Comparison of ENCODE assay signal across 12 cellular contexts in the genomic region with DNA sequence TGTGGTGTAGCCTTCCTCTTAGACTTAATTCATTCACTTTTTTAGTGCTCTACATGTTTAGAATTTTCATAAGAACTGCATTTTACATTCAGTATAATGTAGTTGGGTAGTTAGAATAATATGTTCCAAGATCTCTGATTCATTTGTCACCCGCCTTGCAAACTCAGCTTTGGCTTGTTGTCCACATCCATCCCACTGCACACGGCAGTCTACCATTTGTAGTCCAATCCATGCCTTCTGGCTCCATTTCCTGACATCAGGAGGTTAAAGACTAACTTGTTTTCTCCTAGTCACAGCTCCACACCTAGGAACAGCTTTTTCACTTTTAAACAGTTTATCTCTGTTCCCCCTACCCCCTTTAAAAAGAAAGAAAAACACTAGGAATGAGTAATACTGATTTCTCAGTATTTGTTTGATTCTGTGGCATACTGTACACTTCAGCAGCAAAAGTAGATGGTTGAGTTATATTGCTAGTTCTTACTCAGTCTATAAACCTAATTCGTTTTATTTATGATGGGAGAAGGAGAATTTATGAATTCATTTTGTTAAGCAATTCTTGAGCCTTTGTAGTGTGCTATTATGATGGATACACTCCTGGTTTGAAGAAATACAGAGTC.
A peak's percentile ranks its signal among the peaks of the same experiment; 100 is the strongest.
DNase-seq lines count a peak whose midpoint lies in the region; ATAC-seq, FAIRE-seq and TF ChIP-seq lines count a peak whose summit lies in the region.
"Had no signal": no experiment of that assay in that cellular context is flagged by ENCODE, and none has a peak within 500 bp of the region (broad histone marks: within the 10 kb centered on the region; RNA-seq: fewer than 3 reads in every experiment).

No MANE protein-coding gene starts in this region.

- in situ Hi-C loops in HepG2 (cut with HindIII; ENCODE audit: extremely low pct_ligation_motif_present, low pct_unique_long_range_greater_than_20kb), result no loop called here

- TF ChIP-seq EP300 in HepG2 (IDR thresholded peaks at IDR 0.05; ENCODE audit: low read depth in 2 of 2, low read length in 2 of 2) (no peak), HepG2 (CRISPR knock-in tag; IDR thresholded peaks at IDR 0.05; ENCODE audit: borderline replicate concordance) (no peak)

- TF ChIP-seq CTCF in HepG2 (CRISPR knock-in tag; IDR thresholded peaks at IDR 0.05), result no peak

- FAIRE-seq in HepG2 (lab: Jason Lieb, UNC), result no peak
- FAIRE-seq: GM18507 had no signal

- H3K4me2 ChIP-seq in HepG2 (ENCODE audit: low read depth, low read length), result no peak overlapping the region

- H3K27me3 ChIP-seq in skeletal muscle tissue (ENCODE audit: control insufficient read depth in 3 of 3, insufficient read depth in 3 of 3, low read length in 3 of 3) (no peaks in the 10 kb centered on the region), HepG2 (ENCODE audit: control insufficient read depth in 1 of 2, insufficient read depth in 2 of 2, low read length in 2 of 2) (no peaks in the 10 kb centered on the region)

- H3K27ac ChIP-seq in skeletal muscle tissue (ENCODE audit: low read depth, low read length), result peak overlapping the region; percentile 95
- no peak overlapping the region for H3K27ac ChIP-seq in HepG2 (ENCODE audit: extremely low read length, insufficient read depth, low read length)

- no peak for TF ChIP-seq POLR2A in HepG2 (IDR thresholded peaks at IDR 0.05; ENCODE audit: insufficient read depth in 1 of 2, low read depth in 2 of 2, low read length in 2 of 2)

- H3K9ac ChIP-seq in skeletal muscle tissue (ENCODE audit: low read depth in 1 of 3, low read length in 3 of 3) (no peak overlapping the region), HepG2 (ENCODE audit: insufficient read depth, low read depth, low read length) (no peak overlapping the region)

- H3K9me3 Mint-ChIP-seq in activated T-cell treated with anti-CD3 and anti-CD28 coated beads, Interleukin-2, amount 50 U/mL, for 72 hours, result no peaks in the 10 kb centered on the region
- H3K9me3 Mint-ChIP-seq: brain had no signal

- H3K4me1 ChIP-seq in skeletal muscle tissue (ENCODE audit: control insufficient read depth in 3 of 3, insufficient read depth in 3 of 3, low read length in 3 of 3) (peaks cover 43 to 51% (median 49%) of the 10 kb centered on the region in 3 donors), HepG2 (ENCODE audit: insufficient read depth, low read length) (peaks cover 19% of the 10 kb centered on the region)

- 94% methylated on average over 3 of the region's 3 CpGs for WGBS in HepG2 (ENCODE audit: low lambda C conversion rate)

- H3K27ac Mint-ChIP-seq in activated T-cell treated with anti-CD3 and anti-CD28 coated beads, Interleukin-2, amount 50 U/mL, for 72 hours, result peak overlapping the region; percentile 75

- peak in 1 of 2 donors; percentile 16 for DNase-seq in activated T-cell treated with anti-CD3 and anti-CD28 coated beads, Interleukin-2, amount 50 U/mL, for 72 hours
- DNase-seq in SK-N-DZ (ENCODE audit: low spot score) (no peak), HepG2 (ENCODE audit: low spot score) (no peak)
- DNase-seq: activated CD4-positive, alpha-beta T cell treated with anti-CD3 and anti-CD28 coated beads, Interleukin-2, amount 50 U/mL, for 1 hour; DMS153 had no signal

- CTCF ChIA-PET in HepG2 (lab: Yijun Ruan, JAX; ENCODE audit: low intra/inter-chr PET ratio, low total read pairs), result no interaction called here

- H3K36me3 ChIP-seq in skeletal muscle tissue (ENCODE audit: control insufficient read depth in 3 of 3, insufficient read depth in 3 of 3, low read length in 3 of 3), result no peaks in the 10 kb centered on the region
- H3K36me3 ChIP-seq in HepG2 (replicated peaks in 1 of 2; ENCODE audit: control insufficient read depth in 1 of 2, insufficient read depth in 2 of 2, low read length in 2 of 2), result peaks cover 0 to 4% of the 10 kb centered on the region in 2 experiments; a peak in 3 of 5 replicates

- no peaks in the 10 kb centered on the region for H3K9me3 ChIP-seq in skeletal muscle tissue (ENCODE audit: control insufficient read depth in 3 of 3, low read length in 3 of 3)
- H3K9me3 ChIP-seq in HepG2 (ENCODE audit: low read length), result no peaks in the 10 kb centered on the region

- POLR2A ChIA-PET in HepG2 (lab: Yijun Ruan, JAX), result no interaction called here

- BruUV-seq in HepG2 (replicated peaks; lab: Mats Ljungman, UMichigan), result no TSS peak

- TF ChIP-seq RAD21 in HepG2 (CRISPR knock-in tag; IDR thresholded peaks at IDR 0.05), result no peak

- H2AFZ ChIP-seq in HepG2 (ENCODE audit: low read length), result no peak overlapping the region

- intact Hi-C loops in HepG2 (cut with micrococcal nuclease; ENCODE audit: unreplicated experiment), result no loop called here

- peaks cover 14% of the 10 kb centered on the region for H4K20me1 ChIP-seq in HepG2 (ENCODE audit: insufficient read depth, low read length)

- H3K36me3 Mint-ChIP-seq in activated T-cell treated with anti-CD3 and anti-CD28 coated beads, Interleukin-2, amount 50 U/mL, for 72 hours (ENCODE audit: insufficient read depth in 2 of 2), result no peaks in the 10 kb centered on the region

- peak overlapping the region; percentile 64 to 79 for H3K4me3 Mint-ChIP-seq in activated T-cell treated with anti-CD3 and anti-CD28 coated beads, Interleukin-2, amount 50 U/mL, for 72 hours
- H3K4me3 Mint-ChIP-seq: brain had no signal

- no peaks in the 10 kb centered on the region for H3K27me3 Mint-ChIP-seq in activated T-cell treated with anti-CD3 and anti-CD28 coated beads, Interleukin-2, amount 50 U/mL, for 72 hours (ENCODE audit: low read depth)
- H3K27me3 Mint-ChIP-seq: brain had no signal

- no peak overlapping the region for H3K4me3 ChIP-seq in skeletal muscle tissue (ENCODE audit: low read length in 3 of 3)
- H3K4me3 ChIP-seq in HepG2 (replicated peaks in 1 of 3; ENCODE audit: insufficient read depth in 1 of 3, low read depth in 2 of 3, low read length in 3 of 3), result no peak overlapping the region

- ATAC-seq in GM19452 (IDR thresholded peaks at IDR 0.05; ENCODE audit: unreplicated experiment), result peak; percentile 58
- peak; percentile 59 for ATAC-seq in HG02678 (IDR thresholded peaks at IDR 0.05; ENCODE audit: unreplicated experiment)
- ATAC-seq in activated T-cell treated with anti-CD3 and anti-CD28 coated beads, Interleukin-2, amount 50 U/mL, for 72 hours (replicated peaks in 1 of 2), result peak; percentile 94 to 95
- ATAC-seq in HG03457 (IDR thresholded peaks at IDR 0.05; ENCODE audit: unreplicated experiment), result no peak
- no peak for ATAC-seq in HepG2
- ATAC-seq: Right ventricle myocardium inferior had no signal

- peaks cover 46% of the 10 kb centered on the region for H3K79me2 ChIP-seq in HepG2 (ENCODE audit: insufficient read depth, low read length)

- H3K4me1 Mint-ChIP-seq in activated T-cell treated with anti-CD3 and anti-CD28 coated beads, Interleukin-2, amount 50 U/mL, for 72 hours (ENCODE audit: low read depth), result peaks cover 82% of the 10 kb centered on the region

TF ChIP-seq in HepG2, 621 proteins besides CTCF, POLR2A, EP300 and RAD21 (continues in another document):
- TF ChIP-seq TP53 (CRISPR knock-in tag; conservative IDR thresholded peaks at IDR 0.05) (no peak), PHF21A (CRISPR knock-in tag; IDR thresholded peaks at IDR 0.05) (no peak), ZNF839 (CRISPR knock-in tag; IDR thresholded peaks at IDR 0.05; ENCODE audit: borderline replicate concordance) (no peak), HOXD1 (CRISPR knock-in tag; IDR thresholded peaks at IDR 0.05) (no peak), HNF4G (IDR thresholded peaks at IDR 0.05; ENCODE audit: borderline replicate concordance, low read depth, low read length) (no peak), HNF4G (CRISPR knock-in tag; IDR thresholded peaks at IDR 0.05; ENCODE audit: borderline replicate concordance, low read depth) (no peak), GATAD1 (CRISPR knock-in tag; IDR thresholded peaks at IDR 0.05) (no peak), ZNF292 (CRISPR knock-in tag; IDR thresholded peaks at IDR 0.05; ENCODE audit: borderline replicate concordance, low read depth) (no peak), PHF20 (CRISPR knock-in tag; IDR thresholded peaks at IDR 0.05) (no peak), ZNF235 (CRISPR knock-in tag; IDR thresholded peaks at IDR 0.05; ENCODE audit: borderline replicate concordance) (no peak)
- TF ChIP-seq, protein P1, sequence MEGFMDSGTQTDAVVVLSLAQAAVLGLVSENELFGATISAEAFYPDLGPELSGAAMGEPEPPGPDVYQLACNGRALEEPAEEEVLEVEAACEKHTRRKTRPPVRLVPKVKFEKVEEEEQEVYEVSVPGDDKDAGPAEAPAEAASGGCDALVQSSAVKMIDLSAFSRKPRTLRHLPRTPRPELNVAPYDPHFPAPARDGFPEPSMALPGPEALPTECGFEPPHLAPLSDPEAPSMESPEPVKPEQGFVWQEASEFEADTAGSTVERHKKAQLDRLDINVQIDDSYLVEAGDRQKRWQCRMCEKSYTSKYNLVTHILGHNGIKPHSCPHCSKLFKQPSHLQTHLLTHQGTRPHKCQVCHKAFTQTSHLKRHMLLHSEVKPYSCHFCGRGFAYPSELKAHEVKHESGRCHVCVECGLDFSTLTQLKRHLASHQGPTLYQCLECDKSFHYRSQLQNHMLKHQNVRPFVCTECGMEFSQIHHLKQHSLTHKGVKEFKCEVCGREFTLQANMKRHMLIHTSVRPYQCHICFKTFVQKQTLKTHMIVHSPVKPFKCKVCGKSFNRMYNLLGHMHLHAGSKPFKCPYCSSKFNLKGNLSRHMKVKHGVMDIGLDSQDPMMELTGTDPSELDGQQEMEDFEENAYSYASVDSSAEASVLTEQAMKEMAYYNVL (CRISPR knock-in tag; IDR thresholded peaks at IDR 0.05; ENCODE audit: borderline replicate concordance), result no peak
- TF ChIP-seq, protein P2, sequence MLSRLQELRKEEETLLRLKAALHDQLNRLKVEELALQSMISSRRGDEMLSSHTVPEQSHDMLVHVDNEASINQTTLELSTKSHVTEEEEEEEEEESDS (CRISPR knock-in tag; IDR thresholded peaks at IDR 0.05; ENCODE audit: borderline replicate concordance), result no peak
- TF ChIP-seq, protein P3, sequence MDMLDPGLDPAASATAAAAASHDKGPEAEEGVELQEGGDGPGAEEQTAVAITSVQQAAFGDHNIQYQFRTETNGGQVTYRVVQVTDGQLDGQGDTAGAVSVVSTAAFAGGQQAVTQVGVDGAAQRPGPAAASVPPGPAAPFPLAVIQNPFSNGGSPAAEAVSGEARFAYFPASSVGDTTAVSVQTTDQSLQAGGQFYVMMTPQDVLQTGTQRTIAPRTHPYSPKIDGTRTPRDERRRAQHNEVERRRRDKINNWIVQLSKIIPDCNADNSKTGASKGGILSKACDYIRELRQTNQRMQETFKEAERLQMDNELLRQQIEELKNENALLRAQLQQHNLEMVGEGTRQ (IDR thresholded peaks at IDR 0.05; ENCODE audit: low read depth, low read length), result no peak
- TF ChIP-seq, protein P3 (CRISPR knock-in tag; IDR thresholded peaks at IDR 0.05; ENCODE audit: borderline replicate concordance), result no peak

Comparison
In these comparisons a context has a peak if more than half of its experiments do, and no peak if none do; other contexts are left out.
1. ATAC-seq: peak in GM19452 (single experiment), HG02678 (single experiment) and activated T-cell treated with anti-CD3 and anti-CD28 coated beads, Interleukin-2, amount 50 U/mL, for 72 hours (2 of 2); none in HG03457 (single experiment) and HepG2 (single experiment).